In genomic region chr15:65408370-65409283, GRCh38 we compare ENCODE assay signal across 18 cellular contexts. TPM values are rescaled to one million over a fixed set of nuclear protein-coding genes. Genes with fewer than 3 reads are reported as not detected.
A peak's percentile ranks its signal among the peaks of the same experiment; 100 is the strongest.
DNase-seq lines count a peak whose midpoint lies in the region; TF ChIP-seq lines count a peak whose summit lies in the region.
"Had no signal": no experiment of that assay in that cellular context is flagged by ENCODE, and none has a peak within 500 bp of the region (broad histone marks: within the 10 kb centered on the region; RNA-seq: fewer than 3 reads in every experiment).

No MANE protein-coding gene starts in this region.

- H3K9ac ChIP-seq in GM23248 (peak overlapping the region; percentile 49; the same call in 1 of the 2 replicates), smooth muscle cell (ENCODE audit: low read depth) (peak overlapping the region; percentile 45)

- H3K9me2 ChIP-seq in GM23248 (ENCODE audit: insufficient read depth): no peaks in the 10 kb centered on the region

- H3K4me1 ChIP-seq in GM23248 (ENCODE audit: insufficient read depth) (peaks cover 15% of the 10 kb centered on the region), SJSA1 (replicated peaks) (peaks cover 26% of the 10 kb centered on the region), smooth muscle cell (ENCODE audit: low read depth) (peaks cover 33% of the 10 kb centered on the region)
- H3K4me1 ChIP-seq: suprapubic skin had no signal

- H3F3A ChIP-seq in GM23248 (ENCODE audit: insufficient read depth): peaks cover 13% of the 10 kb centered on the region
- peaks cover 13% of the 10 kb centered on the region for H3F3A ChIP-seq in smooth muscle cell (ENCODE audit: low read depth)

- H3K27me3 ChIP-seq in GM23248 (replicated peaks; ENCODE audit: insufficient read depth) (no peaks in the 10 kb centered on the region), SJSA1 (replicated peaks) (no peaks in the 10 kb centered on the region), smooth muscle cell (ENCODE audit: low read depth) (no peaks in the 10 kb centered on the region)
- H3K27me3 ChIP-seq: pancreas, suprapubic skin had no signal

- H3K36me3 ChIP-seq in GM23248 (ENCODE audit: low read depth) (no peaks in the 10 kb centered on the region), SJSA1 (no peaks in the 10 kb centered on the region), smooth muscle cell (ENCODE audit: low read depth) (no peaks in the 10 kb centered on the region)
- H3K36me3 ChIP-seq: pancreas, suprapubic skin had no signal

- no peak for DNase-seq in GM23248
- no peak for DNase-seq in SJSA1 (ENCODE audit: low read depth in 1 of 2, low spot score in 2 of 2)
- peak; percentile 76 for DNase-seq in glomerular visceral epithelial cell (ENCODE audit: extremely low spot score)
- no peak for DNase-seq in smooth muscle cell (lab: John Stamatoyannopoulos, UW; ENCODE audit: unreplicated experiment)
- no peak for DNase-seq in NCI-H187 treated with DMSO at 0.1 percent for 48 hours (lab: John Stamatoyannopoulos, UW)
- DNase-seq in NCI-H1436 treated with DMSO at 0.1 percent for 48 hours (lab: John Stamatoyannopoulos, UW): no peak
- no peak for DNase-seq in coronary artery (ENCODE audit: low spot score)
- DNase-seq: activated naive CD4-positive, alpha-beta T cell treated with Interleukin-2 at 50 U/mL for 16 hours; effector memory CD8-positive, alpha-beta T cell; immature natural killer cell; NCI-H1417 treated with DMSO at 0.1 percent for 48 hours; NCI-H446 treated with DMSO at 0.1 percent for 48 hours had no signal

- H3K79me2 ChIP-seq in GM23248 (ENCODE audit: insufficient read depth): no peaks in the 10 kb centered on the region
- peaks cover 36% of the 10 kb centered on the region for H3K79me2 ChIP-seq in smooth muscle cell (ENCODE audit: low read depth)

- H2AFZ ChIP-seq in GM23248 (peak overlapping the region; percentile 59), smooth muscle cell (ENCODE audit: low read depth) (no peak overlapping the region)

- no peaks in the 10 kb centered on the region for H4K20me1 ChIP-seq in GM23248 (ENCODE audit: insufficient read depth)
- peaks cover 11% of the 10 kb centered on the region for H4K20me1 ChIP-seq in smooth muscle cell (ENCODE audit: low read depth)

- WGBS in GM23248 (ENCODE audit: low coverage in 1 of 2, low lambda C conversion rate in 2 of 2, missing lambda C conversion rate in 2 of 2), 2 experiments: 71 to 77% methylated on average over 9 of the region's 9 CpGs
- WGBS in smooth muscle cell (ENCODE audit: low lambda C conversion rate): 63% methylated on average over 9 of the region's 9 CpGs

- no peak for TF ChIP-seq CTCF in smooth muscle cell (IDR thresholded peaks at IDR 0.05; ENCODE audit: borderline replicate concordance, insufficient read depth, poor library complexity, severe bottlenecking)
- TF ChIP-seq CTCF in coronary artery (IDR thresholded peaks at IDR 0.05): no peak

- peak overlapping the region; percentile 46 for H3K4me2 ChIP-seq in GM23248 (ENCODE audit: unreplicated experiment)
- H3K4me2 ChIP-seq in smooth muscle cell: peak overlapping the region; percentile 53

- peak overlapping the region; percentile 68 for H3K27ac ChIP-seq in GM23248
- H3K27ac ChIP-seq in SJSA1: peak overlapping the region; percentile 69
- peak overlapping the region; percentile 94 for H3K27ac ChIP-seq in smooth muscle cell (ENCODE audit: low read depth)
- no peak overlapping the region for H3K27ac ChIP-seq in coronary artery
- H3K27ac ChIP-seq: pancreas, suprapubic skin, VCaP had no signal

- no peaks in the 10 kb centered on the region for H3K9me3 ChIP-seq in GM23248 (ENCODE audit: low read depth)
- no peaks in the 10 kb centered on the region for H3K9me3 ChIP-seq in SJSA1 (replicated peaks)
- no peaks in the 10 kb centered on the region for H3K9me3 ChIP-seq in smooth muscle cell (replicated peaks; ENCODE audit: low read depth)
- H3K9me3 ChIP-seq: pancreas, suprapubic skin had no signal

- H3K4me3 ChIP-seq in GM23248 (no peak overlapping the region), SJSA1 (no peak overlapping the region), smooth muscle cell (no peak overlapping the region), coronary artery (no peak overlapping the region)
- H3K4me3 ChIP-seq: pancreas, suprapubic skin had no signal

- in situ Hi-C loops in GM23248 (cut with MboI): no loop called here

RNA-seq across cellular contexts. Expression of gene IGDCC4, which starts 14.1 kb away (rescaled TPM):
- total RNA-seq in GM23248 (2014; rRNA removed; shearing (Covaris generic)): 0.32 and 0.51 TPM in 2 replicates
- polyA plus RNA-seq in GM23248 (2016; fragmentation: Nextera tagmentation; extraction: Ambion mirVana) (0.39 and 0.62 TPM in 2 replicates), smooth muscle cell (24.2 and 25.2 TPM in 2 replicates)
- total RNA-seq in SJSA1 (2014; rRNA removed; shearing (Covaris generic)): 0.47 and 0.91 TPM in 2 replicates
- 20.0 and 20.5 TPM in 2 replicates for total RNA-seq in smooth muscle cell
- polyA plus RNA-seq: CD14-positive monocyte had no signal

RNA-seq across cellular contexts. Expression of gene IGDCC3, which starts 30.8 kb away (rescaled TPM):
- 0.13 TPM in 1 of 2 replicates, not detected in the other for total RNA-seq in GM23248 (2014; rRNA removed; shearing (Covaris generic))
- polyA plus RNA-seq in GM23248 (2016; fragmentation: Nextera tagmentation; extraction: Ambion mirVana) (0.11 TPM in 1 of 2 replicates, not detected in the other), smooth muscle cell (5.9 and 8.5 TPM in 2 replicates)
- not detected in 2 replicates for total RNA-seq in SJSA1 (2014; rRNA removed; shearing (Covaris generic))
- total RNA-seq in smooth muscle cell: 2.6 and 3.2 TPM in 2 replicates
- total RNA-seq: bronchial epithelial cell, mononuclear cell, suprapubic skin had no signal
- polyA plus RNA-seq: CD14-positive monocyte, immature natural killer cell, pancreas had no signal

Comparison
In these comparisons a context has a peak if more than half of its experiments do, and no peak if none do; other contexts are left out.
1. H3K27ac ChIP-seq: peak in GM23248 (single experiment), SJSA1 (single experiment) and smooth muscle cell (single experiment); none in coronary artery (0 of 2).
2. RNA of gene IGDCC4, which starts 14.1 kb away (total RNA-seq): 20.0 to 20.5 TPM in smooth muscle cell; 0.47 to 0.91 TPM in SJSA1 and 0.32 to 0.51 TPM in GM23248; every median in the first group is over 10 times any median in the second.